In genomic region chr9:113875420-113875916, GRCh38 we compare ENCODE assay signal across 8 cellular contexts. TPM values are rescaled to one million over a fixed set of nuclear protein-coding genes. Genes with fewer than 3 reads are reported as not detected.
A peak's percentile ranks its signal among the peaks of the same experiment; 100 is the strongest.
DNase-seq lines count a peak whose midpoint lies in the region; ATAC-seq and TF ChIP-seq lines count a peak whose summit lies in the region.

No MANE protein-coding gene starts in this region.

- peak overlapping the region in 1 of 4 donors; percentile 71 for H3K27ac ChIP-seq in tibial nerve

- TF ChIP-seq EP300 in tibial nerve (IDR thresholded peaks at IDR 0.05): no peak

- H3K4me1 Mint-ChIP-seq in activated naive CD4-positive, alpha-beta T cell treated with anti-CD3 and anti-CD28 coated beads, Interleukin-2, amount 50 U/mL, for 24 hours: peaks cover 7% of the 10 kb centered on the region
- peaks cover 5% of the 10 kb centered on the region for H3K4me1 Mint-ChIP-seq in activated naive CD8-positive, alpha-beta T cell treated with anti-CD3 and anti-CD28 coated beads, Interleukin-2, amount 50 U/mL, for 24 hours

- H3K27ac Mint-ChIP-seq in activated naive CD4-positive, alpha-beta T cell treated with anti-CD3 and anti-CD28 coated beads, Interleukin-2, amount 50 U/mL, for 24 hours: no peak overlapping the region
- H3K27ac Mint-ChIP-seq in activated naive CD8-positive, alpha-beta T cell treated with anti-CD3 and anti-CD28 coated beads, Interleukin-2, amount 50 U/mL, for 24 hours: no peak overlapping the region

- no peak for TF ChIP-seq POLR2A in tibial nerve (IDR thresholded peaks at IDR 0.05)

- peaks cover 0 to 36% (median 11%) of the 10 kb centered on the region in 4 donors for H3K4me1 ChIP-seq in tibial nerve

- TF ChIP-seq CTCF in kidney epithelial cell (IDR thresholded peaks at IDR 0.05; ENCODE audit: insufficient read depth, low read length, poor library complexity, severe bottlenecking) (no peak), tibial nerve (IDR thresholded peaks at IDR 0.05) (no peak), omental fat pad (IDR thresholded peaks at IDR 0.05) (no peak)

- H3K27me3 Mint-ChIP-seq in activated naive CD4-positive, alpha-beta T cell treated with anti-CD3 and anti-CD28 coated beads, Interleukin-2, amount 50 U/mL, for 24 hours: peaks cover 22% of the 10 kb centered on the region
- H3K27me3 Mint-ChIP-seq in activated naive CD8-positive, alpha-beta T cell treated with anti-CD3 and anti-CD28 coated beads, Interleukin-2, amount 50 U/mL, for 24 hours: peaks cover 8% of the 10 kb centered on the region

- H3K9me3 Mint-ChIP-seq in activated naive CD4-positive, alpha-beta T cell treated with anti-CD3 and anti-CD28 coated beads, Interleukin-2, amount 50 U/mL, for 24 hours: no peaks in the 10 kb centered on the region
- no peaks in the 10 kb centered on the region for H3K9me3 Mint-ChIP-seq in activated naive CD8-positive, alpha-beta T cell treated with anti-CD3 and anti-CD28 coated beads, Interleukin-2, amount 50 U/mL, for 24 hours

- H3K36me3 Mint-ChIP-seq in activated naive CD4-positive, alpha-beta T cell treated with anti-CD3 and anti-CD28 coated beads, Interleukin-2, amount 50 U/mL, for 24 hours: peaks cover 2% of the 10 kb centered on the region
- peaks cover 1% of the 10 kb centered on the region for H3K36me3 Mint-ChIP-seq in activated naive CD8-positive, alpha-beta T cell treated with anti-CD3 and anti-CD28 coated beads, Interleukin-2, amount 50 U/mL, for 24 hours (ENCODE audit: low read depth)

- DNase-seq in activated naive CD4-positive, alpha-beta T cell (lab: John Stamatoyannopoulos, UW): no peak
- DNase-seq in activated naive CD8-positive, alpha-beta T cell treated with anti-CD3 and anti-CD28 coated beads, Interleukin-2, amount 50 U/mL, for 24 hours: no peak
- DNase-seq in kidney epithelial cell (ENCODE audit: low read depth) (no peak), tibial nerve (ENCODE audit: low spot score in 2 of 2) (no peak), omental fat pad (ENCODE audit: low spot score) (no peak), AG08396 (ENCODE audit: low spot score) (no peak)
- no peak for DNase-seq in stimulated activated naive CD4-positive, alpha-beta T cell treated with Interleukin-2 at 50 U/mL for 16 hours (lab: John Stamatoyannopoulos, UW)

- 11 to 15% methylated on average over 12 to 15 of the region's 15 CpGs for WGBS in tibial nerve, 2 donors

- H3K4me3 Mint-ChIP-seq in activated naive CD4-positive, alpha-beta T cell treated with anti-CD3 and anti-CD28 coated beads, Interleukin-2, amount 50 U/mL, for 24 hours: peak overlapping the region; percentile 74
- H3K4me3 Mint-ChIP-seq in activated naive CD8-positive, alpha-beta T cell treated with anti-CD3 and anti-CD28 coated beads, Interleukin-2, amount 50 U/mL, for 24 hours: peak overlapping the region; percentile 34

- H3K4me3 ChIP-seq in kidney epithelial cell (ENCODE audit: low read depth, low read length) (peak overlapping the region; percentile 41), tibial nerve (peak overlapping the region in 3 of 4 donors; percentile 34 to 97 (median 36))

- no peak for ATAC-seq in activated naive CD8-positive, alpha-beta T cell treated with anti-CD3 and anti-CD28 coated beads, Interleukin-2, amount 50 U/mL, for 24 hours
- ATAC-seq in omental fat pad (ENCODE audit: low FRiP score): no peak

- H3K9me3 ChIP-seq in tibial nerve: no peaks in the 10 kb centered on the region

- H3K27me3 ChIP-seq in kidney epithelial cell (ENCODE audit: control insufficient read depth, insufficient read depth, low read length): no peaks in the 10 kb centered on the region
- no peaks in the 10 kb centered on the region for H3K27me3 ChIP-seq in tibial nerve

- H3K36me3 ChIP-seq in kidney epithelial cell (ENCODE audit: control insufficient read depth, insufficient read depth, low read length): no peaks in the 10 kb centered on the region
- no peaks in the 10 kb centered on the region for H3K36me3 ChIP-seq in tibial nerve

RNA-seq across cellular contexts. Expression of gene ZNF618, which starts 0.6 kb away (rescaled TPM):
- total RNA-seq in kidney epithelial cell (12.1 and 13.6 TPM in 2 replicates), tibial nerve (10 to 100 TPM in 1 of 4 donors, 1 to 10 TPM in 3; 7.3 to 11.6 (median 9.0) TPM), omental fat pad (1 to 10 TPM; 2.2 to 8.8 (median 5.9) TPM)
